ENCODE assay signal across 1 cellular context in the genomic region with DNA sequence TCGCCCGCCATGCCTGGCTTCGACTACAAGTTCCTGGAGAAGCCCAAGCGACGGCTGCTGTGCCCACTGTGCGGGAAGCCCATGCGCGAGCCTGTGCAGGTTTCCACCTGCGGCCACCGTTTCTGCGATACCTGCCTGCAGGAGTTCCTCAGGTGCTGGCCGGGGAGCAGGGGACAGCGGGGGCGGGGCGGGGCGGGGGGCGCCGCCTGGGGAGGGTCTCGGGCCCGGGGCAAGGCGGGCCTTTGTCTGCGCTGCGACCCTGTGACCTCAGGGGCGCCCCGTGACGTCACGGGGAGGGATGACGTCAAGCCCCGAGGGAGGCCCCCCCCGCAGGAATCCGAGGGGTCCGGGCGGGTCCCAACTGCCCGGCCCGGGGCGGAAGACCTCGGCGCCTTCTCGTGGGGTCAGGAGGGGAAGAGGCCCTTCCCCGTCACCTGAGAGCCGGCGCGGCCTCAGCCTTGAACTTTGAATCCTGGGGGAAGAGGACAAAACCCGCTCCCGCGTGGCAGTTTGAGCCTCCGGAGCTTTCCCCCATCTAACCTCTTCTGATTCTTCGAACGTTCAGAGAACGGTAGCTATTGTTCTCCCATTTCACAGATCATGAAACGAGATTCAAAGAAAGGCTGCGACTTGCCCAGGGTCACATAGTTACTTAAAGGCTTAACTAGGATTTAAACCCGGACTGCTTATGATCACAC.
TF ChIP-seq lines count a peak whose summit lies in the region.

No MANE protein-coding gene starts in this region.

TF ChIP-seq in HepG2, 621 proteins besides CTCF, POLR2A, EP300 and RAD21 (continued from another document and continues in another):
- TF ChIP-seq, protein P1, sequence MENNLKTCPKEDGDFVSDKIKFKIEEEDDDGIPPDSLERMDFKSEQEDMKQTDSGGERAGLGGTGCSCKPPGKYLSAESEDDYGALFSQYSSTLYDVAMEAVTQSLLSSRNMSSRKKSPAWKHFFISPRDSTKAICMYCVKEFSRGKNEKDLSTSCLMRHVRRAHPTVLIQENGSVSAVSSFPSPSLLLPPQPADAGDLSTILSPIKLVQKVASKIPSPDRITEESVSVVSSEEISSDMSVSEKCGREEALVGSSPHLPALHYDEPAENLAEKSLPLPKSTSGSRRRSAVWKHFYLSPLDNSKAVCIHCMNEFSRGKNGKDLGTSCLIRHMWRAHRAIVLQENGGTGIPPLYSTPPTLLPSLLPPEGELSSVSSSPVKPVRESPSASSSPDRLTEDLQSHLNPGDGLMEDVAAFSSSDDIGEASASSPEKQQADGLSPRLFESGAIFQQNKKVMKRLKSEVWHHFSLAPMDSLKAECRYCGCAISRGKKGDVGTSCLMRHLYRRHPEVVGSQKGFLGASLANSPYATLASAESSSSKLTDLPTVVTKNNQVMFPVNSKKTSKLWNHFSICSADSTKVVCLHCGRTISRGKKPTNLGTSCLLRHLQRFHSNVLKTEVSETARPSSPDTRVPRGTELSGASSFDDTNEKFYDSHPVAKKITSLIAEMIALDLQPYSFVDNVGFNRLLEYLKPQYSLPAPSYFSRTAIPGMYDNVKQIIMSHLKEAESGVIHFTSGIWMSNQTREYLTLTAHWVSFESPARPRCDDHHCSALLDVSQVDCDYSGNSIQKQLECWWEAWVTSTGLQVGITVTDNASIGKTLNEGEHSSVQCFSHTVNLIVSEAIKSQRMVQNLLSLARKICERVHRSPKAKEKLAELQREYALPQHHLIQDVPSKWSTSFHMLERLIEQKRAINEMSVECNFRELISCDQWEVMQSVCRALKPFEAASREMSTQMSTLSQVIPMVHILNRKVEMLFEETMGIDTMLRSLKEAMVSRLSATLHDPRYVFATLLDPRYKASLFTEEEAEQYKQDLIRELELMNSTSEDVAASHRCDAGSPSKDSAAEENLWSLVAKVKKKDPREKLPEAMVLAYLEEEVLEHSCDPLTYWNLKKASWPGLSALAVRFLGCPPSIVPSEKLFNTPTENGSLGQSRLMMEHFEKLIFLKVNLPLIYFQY (CRISPR knock-in tag; IDR thresholded peaks at IDR 0.05; ENCODE audit: borderline replicate concordance): 0 out of 2 replicates have a peak, but pooled peaks have one; percentile 30
- TF ChIP-seq, protein P2, sequence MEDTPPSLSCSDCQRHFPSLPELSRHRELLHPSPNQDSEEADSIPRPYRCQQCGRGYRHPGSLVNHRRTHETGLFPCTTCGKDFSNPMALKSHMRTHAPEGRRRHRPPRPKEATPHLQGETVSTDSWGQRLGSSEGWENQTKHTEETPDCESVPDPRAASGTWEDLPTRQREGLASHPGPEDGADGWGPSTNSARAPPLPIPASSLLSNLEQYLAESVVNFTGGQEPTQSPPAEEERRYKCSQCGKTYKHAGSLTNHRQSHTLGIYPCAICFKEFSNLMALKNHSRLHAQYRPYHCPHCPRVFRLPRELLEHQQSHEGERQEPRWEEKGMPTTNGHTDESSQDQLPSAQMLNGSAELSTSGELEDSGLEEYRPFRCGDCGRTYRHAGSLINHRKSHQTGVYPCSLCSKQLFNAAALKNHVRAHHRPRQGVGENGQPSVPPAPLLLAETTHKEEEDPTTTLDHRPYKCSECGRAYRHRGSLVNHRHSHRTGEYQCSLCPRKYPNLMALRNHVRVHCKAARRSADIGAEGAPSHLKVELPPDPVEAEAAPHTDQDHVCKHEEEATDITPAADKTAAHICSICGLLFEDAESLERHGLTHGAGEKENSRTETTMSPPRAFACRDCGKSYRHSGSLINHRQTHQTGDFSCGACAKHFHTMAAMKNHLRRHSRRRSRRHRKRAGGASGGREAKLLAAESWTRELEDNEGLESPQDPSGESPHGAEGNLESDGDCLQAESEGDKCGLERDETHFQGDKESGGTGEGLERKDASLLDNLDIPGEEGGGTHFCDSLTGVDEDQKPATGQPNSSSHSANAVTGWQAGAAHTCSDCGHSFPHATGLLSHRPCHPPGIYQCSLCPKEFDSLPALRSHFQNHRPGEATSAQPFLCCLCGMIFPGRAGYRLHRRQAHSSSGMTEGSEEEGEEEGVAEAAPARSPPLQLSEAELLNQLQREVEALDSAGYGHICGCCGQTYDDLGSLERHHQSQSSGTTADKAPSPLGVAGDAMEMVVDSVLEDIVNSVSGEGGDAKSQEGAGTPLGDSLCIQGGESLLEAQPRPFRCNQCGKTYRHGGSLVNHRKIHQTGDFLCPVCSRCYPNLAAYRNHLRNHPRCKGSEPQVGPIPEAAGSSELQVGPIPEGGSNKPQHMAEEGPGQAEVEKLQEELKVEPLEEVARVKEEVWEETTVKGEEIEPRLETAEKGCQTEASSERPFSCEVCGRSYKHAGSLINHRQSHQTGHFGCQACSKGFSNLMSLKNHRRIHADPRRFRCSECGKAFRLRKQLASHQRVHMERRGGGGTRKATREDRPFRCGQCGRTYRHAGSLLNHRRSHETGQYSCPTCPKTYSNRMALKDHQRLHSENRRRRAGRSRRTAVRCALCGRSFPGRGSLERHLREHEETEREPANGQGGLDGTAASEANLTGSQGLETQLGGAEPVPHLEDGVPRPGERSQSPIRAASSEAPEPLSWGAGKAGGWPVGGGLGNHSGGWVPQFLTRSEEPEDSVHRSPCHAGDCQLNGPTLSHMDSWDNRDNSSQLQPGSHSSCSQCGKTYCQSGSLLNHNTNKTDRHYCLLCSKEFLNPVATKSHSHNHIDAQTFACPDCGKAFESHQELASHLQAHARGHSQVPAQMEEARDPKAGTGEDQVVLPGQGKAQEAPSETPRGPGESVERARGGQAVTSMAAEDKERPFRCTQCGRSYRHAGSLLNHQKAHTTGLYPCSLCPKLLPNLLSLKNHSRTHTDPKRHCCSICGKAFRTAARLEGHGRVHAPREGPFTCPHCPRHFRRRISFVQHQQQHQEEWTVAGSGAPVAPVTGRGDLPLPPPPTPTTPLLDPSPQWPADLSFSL (CRISPR knock-in tag; IDR thresholded peaks at IDR 0.05): no peak
- TF ChIP-seq, protein P3, sequence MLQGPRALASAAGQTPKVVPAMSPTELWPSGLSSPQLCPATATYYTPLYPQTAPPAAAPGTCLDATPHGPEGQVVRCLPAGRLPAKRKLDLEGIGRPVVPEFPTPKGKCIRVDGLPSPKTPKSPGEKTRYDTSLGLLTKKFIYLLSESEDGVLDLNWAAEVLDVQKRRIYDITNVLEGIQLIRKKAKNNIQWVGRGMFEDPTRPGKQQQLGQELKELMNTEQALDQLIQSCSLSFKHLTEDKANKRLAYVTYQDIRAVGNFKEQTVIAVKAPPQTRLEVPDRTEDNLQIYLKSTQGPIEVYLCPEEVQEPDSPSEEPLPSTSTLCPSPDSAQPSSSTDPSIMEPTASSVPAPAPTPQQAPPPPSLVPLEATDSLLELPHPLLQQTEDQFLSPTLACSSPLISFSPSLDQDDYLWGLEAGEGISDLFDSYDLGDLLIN (CRISPR knock-in tag; IDR thresholded peaks at IDR 0.05; ENCODE audit: borderline replicate concordance): 0 out of 2 replicates have a peak, but pooled peaks have one; percentile 20
- TF ChIP-seq NCOA2 (CRISPR knock-in tag; IDR thresholded peaks at IDR 0.05): peak; percentile 66
- no peak for TF ChIP-seq ARNT2 (CRISPR knock-in tag; IDR thresholded peaks at IDR 0.05; ENCODE audit: low read depth)
- TF ChIP-seq HNRNPK (IDR thresholded peaks at IDR 0.05; ENCODE audit: low read depth, low read length, poor library complexity, severe bottlenecking): no peak
- no peak for TF ChIP-seq GZF1 (CRISPR knock-in tag; IDR thresholded peaks at IDR 0.05)
- no peak for TF ChIP-seq SRSF4 (IDR thresholded peaks at IDR 0.05; ENCODE audit: low read depth, low read length, poor library complexity, severe bottlenecking)
- TF ChIP-seq, protein P4, sequence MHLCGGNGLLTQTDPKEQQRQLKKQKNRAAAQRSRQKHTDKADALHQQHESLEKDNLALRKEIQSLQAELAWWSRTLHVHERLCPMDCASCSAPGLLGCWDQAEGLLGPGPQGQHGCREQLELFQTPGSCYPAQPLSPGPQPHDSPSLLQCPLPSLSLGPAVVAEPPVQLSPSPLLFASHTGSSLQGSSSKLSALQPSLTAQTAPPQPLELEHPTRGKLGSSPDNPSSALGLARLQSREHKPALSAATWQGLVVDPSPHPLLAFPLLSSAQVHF (CRISPR knock-in tag; IDR thresholded peaks at IDR 0.05): 0 out of 2 replicates have a peak, but pooled peaks have one; percentile 51
- TF ChIP-seq ZNF160 (CRISPR knock-in tag; IDR thresholded peaks at IDR 0.05): no peak
- TF ChIP-seq MBNL3 (CRISPR knock-in tag; conservative IDR thresholded peaks at IDR 0.05): no peak
- no peak for TF ChIP-seq ZNF180 (CRISPR knock-in tag; IDR thresholded peaks at IDR 0.05; ENCODE audit: borderline replicate concordance, low read depth)
- TF ChIP-seq NFIC (IDR thresholded peaks at IDR 0.05; ENCODE audit: low read length): no peak
- TF ChIP-seq, protein P5, sequence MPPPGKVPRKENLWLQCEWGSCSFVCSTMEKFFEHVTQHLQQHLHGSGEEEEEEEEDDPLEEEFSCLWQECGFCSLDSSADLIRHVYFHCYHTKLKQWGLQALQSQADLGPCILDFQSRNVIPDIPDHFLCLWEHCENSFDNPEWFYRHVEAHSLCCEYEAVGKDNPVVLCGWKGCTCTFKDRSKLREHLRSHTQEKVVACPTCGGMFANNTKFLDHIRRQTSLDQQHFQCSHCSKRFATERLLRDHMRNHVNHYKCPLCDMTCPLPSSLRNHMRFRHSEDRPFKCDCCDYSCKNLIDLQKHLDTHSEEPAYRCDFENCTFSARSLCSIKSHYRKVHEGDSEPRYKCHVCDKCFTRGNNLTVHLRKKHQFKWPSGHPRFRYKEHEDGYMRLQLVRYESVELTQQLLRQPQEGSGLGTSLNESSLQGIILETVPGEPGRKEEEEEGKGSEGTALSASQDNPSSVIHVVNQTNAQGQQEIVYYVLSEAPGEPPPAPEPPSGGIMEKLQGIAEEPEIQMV (CRISPR knock-in tag; IDR thresholded peaks at IDR 0.05; ENCODE audit: low read depth): no peak; the same call in 1 of the 2 replicates
- peak; percentile 77; the same call in 1 of the 2 replicates for TF ChIP-seq ZFP82 (CRISPR knock-in tag; IDR thresholded peaks at IDR 0.05; ENCODE audit: borderline replicate concordance)
- TF ChIP-seq, protein P6, sequence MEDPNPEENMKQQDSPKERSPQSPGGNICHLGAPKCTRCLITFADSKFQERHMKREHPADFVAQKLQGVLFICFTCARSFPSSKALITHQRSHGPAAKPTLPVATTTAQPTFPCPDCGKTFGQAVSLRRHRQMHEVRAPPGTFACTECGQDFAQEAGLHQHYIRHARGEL (CRISPR knock-in tag; IDR thresholded peaks at IDR 0.05): no peak
- no peak for TF ChIP-seq KDM1A (CRISPR knock-in tag; IDR thresholded peaks at IDR 0.05)
- TF ChIP-seq HNF4G (IDR thresholded peaks at IDR 0.05; ENCODE audit: borderline replicate concordance, low read depth, low read length): peak; percentile 87
- TF ChIP-seq HNF4G (CRISPR knock-in tag; IDR thresholded peaks at IDR 0.05; ENCODE audit: borderline replicate concordance, low read depth): no peak; the same call in 1 of the 2 replicates
- TF ChIP-seq, protein P7, sequence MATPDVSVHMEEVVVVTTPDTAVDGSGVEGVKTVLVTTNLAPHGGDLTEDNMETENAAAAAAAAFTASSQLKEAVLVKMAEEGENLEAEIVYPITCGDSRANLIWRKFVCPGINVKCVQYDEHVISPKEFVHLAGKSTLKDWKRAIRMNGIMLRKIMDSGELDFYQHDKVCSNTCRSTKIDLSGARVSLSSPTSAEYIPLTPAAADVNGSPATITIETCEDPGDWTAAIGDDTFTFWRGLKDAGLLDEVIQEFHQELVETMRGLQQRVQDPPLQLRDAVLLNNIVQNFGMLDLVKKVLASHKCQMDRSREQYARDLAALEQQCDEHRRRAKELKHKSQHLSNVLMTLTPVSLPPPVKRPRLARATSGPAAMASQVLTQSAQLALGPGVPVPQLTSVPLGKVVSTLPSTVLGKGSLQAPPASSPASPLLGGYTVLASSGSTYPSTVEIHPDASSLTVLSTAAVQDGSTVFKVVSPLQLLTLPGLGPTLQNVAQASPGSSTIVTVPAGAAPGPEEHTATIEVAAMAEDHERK (CRISPR knock-in tag; IDR thresholded peaks at IDR 0.05; ENCODE audit: low read depth): no peak
- TF ChIP-seq, protein P8, sequence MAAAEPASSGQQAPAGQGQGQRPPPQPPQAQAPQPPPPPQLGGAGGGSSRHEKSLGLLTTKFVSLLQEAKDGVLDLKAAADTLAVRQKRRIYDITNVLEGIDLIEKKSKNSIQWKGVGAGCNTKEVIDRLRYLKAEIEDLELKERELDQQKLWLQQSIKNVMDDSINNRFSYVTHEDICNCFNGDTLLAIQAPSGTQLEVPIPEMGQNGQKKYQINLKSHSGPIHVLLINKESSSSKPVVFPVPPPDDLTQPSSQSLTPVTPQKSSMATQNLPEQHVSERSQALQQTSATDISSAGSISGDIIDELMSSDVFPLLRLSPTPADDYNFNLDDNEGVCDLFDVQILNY (CRISPR knock-in tag; conservative IDR thresholded peaks at IDR 0.05): no peak
- TF ChIP-seq, protein P9, sequence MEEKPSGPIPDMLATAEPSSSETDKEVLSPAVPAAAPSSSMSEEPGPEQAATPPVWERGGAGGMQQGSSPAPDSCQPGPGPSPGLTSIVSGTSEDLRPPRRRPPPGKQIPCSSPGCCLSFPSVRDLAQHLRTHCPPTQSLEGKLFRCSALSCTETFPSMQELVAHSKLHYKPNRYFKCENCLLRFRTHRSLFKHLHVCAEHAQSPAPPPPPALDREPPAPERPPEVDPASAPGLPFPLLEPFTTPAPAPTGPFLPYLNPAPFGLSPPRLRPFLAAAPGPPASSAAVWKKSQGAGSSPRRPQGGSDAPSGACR (CRISPR knock-in tag; IDR thresholded peaks at IDR 0.05): no peak
- no peak for TF ChIP-seq ZNF333 (CRISPR knock-in tag; IDR thresholded peaks at IDR 0.05; ENCODE audit: borderline replicate concordance)
- TF ChIP-seq HIVEP1 (CRISPR knock-in tag; IDR thresholded peaks at IDR 0.05): peak; percentile 66
- peak; percentile 84; the same call in 1 of the 2 replicates for TF ChIP-seq PRMT3 (CRISPR knock-in tag; IDR thresholded peaks at IDR 0.05; ENCODE audit: borderline replicate concordance, low read depth)
- TF ChIP-seq TAF15 (IDR thresholded peaks at IDR 0.05; ENCODE audit: low read depth, low read length, poor library complexity, severe bottlenecking): no peak
- TF ChIP-seq ZNF557 (CRISPR knock-in tag; IDR thresholded peaks at IDR 0.05): no peak
- no peak for TF ChIP-seq GTF3A (CRISPR knock-in tag; conservative IDR thresholded peaks at IDR 0.05)
- peak; percentile 88 for TF ChIP-seq CREM (IDR thresholded peaks at IDR 0.05)
- TF ChIP-seq CREM (CRISPR knock-in tag; IDR thresholded peaks at IDR 0.05): peak; percentile 76; the same call in 1 of the 2 replicates
- TF ChIP-seq MEIS1 (CRISPR knock-in tag; IDR thresholded peaks at IDR 0.05; ENCODE audit: borderline replicate concordance): no peak
- TF ChIP-seq, protein P10, sequence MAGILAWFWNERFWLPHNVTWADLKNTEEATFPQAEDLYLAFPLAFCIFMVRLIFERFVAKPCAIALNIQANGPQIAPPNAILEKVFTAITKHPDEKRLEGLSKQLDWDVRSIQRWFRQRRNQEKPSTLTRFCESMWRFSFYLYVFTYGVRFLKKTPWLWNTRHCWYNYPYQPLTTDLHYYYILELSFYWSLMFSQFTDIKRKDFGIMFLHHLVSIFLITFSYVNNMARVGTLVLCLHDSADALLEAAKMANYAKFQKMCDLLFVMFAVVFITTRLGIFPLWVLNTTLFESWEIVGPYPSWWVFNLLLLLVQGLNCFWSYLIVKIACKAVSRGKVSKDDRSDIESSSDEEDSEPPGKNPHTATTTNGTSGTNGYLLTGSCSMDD (CRISPR knock-in tag; IDR thresholded peaks at IDR 0.05): no peak
- TF ChIP-seq PLRG1 (conservative IDR thresholded peaks at IDR 0.05): no peak
- no peak for TF ChIP-seq ZNF772 (CRISPR knock-in tag; IDR thresholded peaks at IDR 0.05)
- no peak for TF ChIP-seq HOXA7 (CRISPR knock-in tag; IDR thresholded peaks at IDR 0.05)
- TF ChIP-seq ZNF768 (CRISPR knock-in tag; IDR thresholded peaks at IDR 0.05): no peak; the same call in 1 of the 2 replicates
- no peak for TF ChIP-seq ZMAT3 (CRISPR knock-in tag; conservative IDR thresholded peaks at IDR 0.05)
